ENCODE assay signal across 14 cellular contexts in genomic region chr11:126280595-126280994, GRCh38. TPM values are rescaled to one million over a fixed set of nuclear protein-coding genes. Genes with fewer than 3 reads are reported as not detected.
DNase-seq lines count a peak whose midpoint lies in the region; ATAC-seq and TF ChIP-seq lines count a peak whose summit lies in the region.
"Had no signal": no experiment of that assay in that cellular context is flagged by ENCODE, and none has a peak within 500 bp of the region (broad histone marks: within the 10 kb centered on the region; RNA-seq: fewer than 3 reads in every experiment).

No MANE protein-coding gene starts in this region.

- H3K4me3 ChIP-seq in cardiac muscle cell (no peak overlapping the region), upper lobe of left lung (no peak overlapping the region), lower leg skin (ENCODE audit: low read depth, poor library complexity, severe bottlenecking) (no peak overlapping the region)
- H3K4me3 ChIP-seq: adrenal gland had no signal

- TF ChIP-seq EP300 in upper lobe of left lung (IDR thresholded peaks at IDR 0.05), result no peak

- H3K36me3 ChIP-seq in cardiac muscle cell (peaks cover 5% of the 10 kb centered on the region), upper lobe of left lung (peaks cover 0 to 20% (median 13%) of the 10 kb centered on the region in 4 donors)

- H3K36me3 Mint-ChIP-seq in dendritic cell treated with granulocyte-macrophage colony-stimulating factor and Interleukin-4, amounts not matched to agents 40 ng/mL and 50 ng/mL, for 4 days (ENCODE audit: low read depth), result peaks cover 34% of the 10 kb centered on the region

- no peaks in the 10 kb centered on the region for H3K27me3 ChIP-seq in cardiac muscle cell
- no peaks in the 10 kb centered on the region for H3K27me3 ChIP-seq in upper lobe of left lung
- H3K27me3 ChIP-seq: adrenal gland, BE2C had no signal

- intact Hi-C loops in left ventricle myocardium superior (cut with micrococcal nuclease) (no loop called here), lower leg skin (cut with DNase I; ENCODE audit: low total_unique reads) (no loop called here)
- intact Hi-C loops in dendritic cell treated with granulocyte-macrophage colony-stimulating factor and Interleukin-4, amounts not matched to agents 40 ng/mL and 50 ng/mL, for 4 days (cut with micrococcal nuclease), result loop anchor here (5.0 kb wide), 1 partner anchor 68 kb away; the partner anchor contains the start of genes FAM118B and RPUSD4

- H3K27me3 Mint-ChIP-seq in dendritic cell treated with granulocyte-macrophage colony-stimulating factor and Interleukin-4, amounts not matched to agents 40 ng/mL and 50 ng/mL, for 4 days, result no peaks in the 10 kb centered on the region

- ATAC-seq in left ventricle myocardium superior (no peak), upper lobe of left lung (ENCODE audit: low FRiP score in 2 of 2) (no peak)

- TF ChIP-seq CTCF in cardiac muscle cell (IDR thresholded peaks at IDR 0.05; ENCODE audit: low read depth, low read length), result no peak
- no peak for TF ChIP-seq CTCF in upper lobe of left lung (IDR thresholded peaks at IDR 0.05)
- TF ChIP-seq CTCF in lower leg skin (IDR thresholded peaks at IDR 0.05), result no peak

- H3K27ac ChIP-seq in cardiac muscle cell (peak overlapping the region; percentile 68), upper lobe of left lung (peak overlapping the region; percentile 13 to 98 (median 42))

- no peak for DNase-seq in cardiac muscle cell (ENCODE audit: low read depth in 1 of 2, low spot score in 1 of 2)
- DNase-seq in left ventricle myocardium superior, result no peak
- DNase-seq in NOMO-1 treated with dmso at 0.1 percent for 144 hours (lab: John Stamatoyannopoulos, UW; ENCODE audit: unreplicated experiment), result peak; percentile 40
- peak in 1 of 2 donors; percentile 67 for DNase-seq in upper lobe of left lung
- no peak for DNase-seq in lower leg skin (ENCODE audit: low spot score in 2 of 2)
- no peak for DNase-seq in 8988T
- DNase-seq in midbrain (lab: John Stamatoyannopoulos, UW), result no peak
- DNase-seq: BE2C; cortex of kidney; NCI-H1417 treated with DMSO at 0.1 percent for 48 hours; SHP77; stimulated activated CD4-positive, alpha-beta T cell treated with anti-CD3 and anti-CD28 coated beads, Interleukin-2, amount 100 ng/mL, for 24 hours had no signal

- peak overlapping the region; percentile 93 for H3K27ac Mint-ChIP-seq in dendritic cell treated with granulocyte-macrophage colony-stimulating factor and Interleukin-4, amounts not matched to agents 40 ng/mL and 50 ng/mL, for 4 days

- H3K4me3 Mint-ChIP-seq in dendritic cell treated with granulocyte-macrophage colony-stimulating factor and Interleukin-4, amounts not matched to agents 40 ng/mL and 50 ng/mL, for 4 days, result no peak overlapping the region

- H3K9me3 ChIP-seq in cardiac muscle cell (ENCODE audit: low read depth) (no peaks in the 10 kb centered on the region), upper lobe of left lung (no peaks in the 10 kb centered on the region)
- H3K9me3 ChIP-seq: adrenal gland, BE2C had no signal

- TF ChIP-seq POLR2A in upper lobe of left lung (IDR thresholded peaks at IDR 0.05) (no peak), lower leg skin (IDR thresholded peaks at IDR 0.05) (no peak)

- peaks cover 19% of the 10 kb centered on the region for H3K4me1 ChIP-seq in cardiac muscle cell (ENCODE audit: low read depth)
- peaks cover 26 to 48% (median 37%) of the 10 kb centered on the region in 4 donors for H3K4me1 ChIP-seq in upper lobe of left lung

- WGBS in upper lobe of left lung, 2 donors, result 30 to 33% methylated on average over 5 of the region's 5 CpGs
- 60 to 82% methylated on average over 5 of the region's 5 CpGs for WGBS in lower leg skin, 2 donors

- H3K4me1 Mint-ChIP-seq in dendritic cell treated with granulocyte-macrophage colony-stimulating factor and Interleukin-4, amounts not matched to agents 40 ng/mL and 50 ng/mL, for 4 days (ENCODE audit: low read depth), result peaks cover 58% of the 10 kb centered on the region

- H3K9me3 Mint-ChIP-seq in dendritic cell treated with granulocyte-macrophage colony-stimulating factor and Interleukin-4, amounts not matched to agents 40 ng/mL and 50 ng/mL, for 4 days, result no peaks in the 10 kb centered on the region

RNA-seq across cellular contexts. Expression of gene TIRAP, which starts 2.3 kb away (rescaled TPM):
- total RNA-seq in cardiac muscle cell (4.2 and 6.7 TPM in 2 replicates), left ventricle myocardium superior (7.8 TPM), upper lobe of left lung (10 to 100 TPM in 4 of 6 donors, 1 to 10 TPM in 2; 9.3 to 14.8 (median 11.6) TPM), lower leg skin (10 to 100 TPM; 13.2 to 16.8 (median 15.3) TPM)
- polyA plus RNA-seq in cardiac muscle cell, result 2.4 and 4.9 TPM in 2 replicates

RNA-seq across cellular contexts. Expression of gene FOXRED1, which starts 11.6 kb away (rescaled TPM):
- total RNA-seq in cardiac muscle cell (38.5 and 38.7 TPM in 2 replicates), left ventricle myocardium superior (29.1 TPM), upper lobe of left lung (10 to 100 TPM; 10.9 to 20.7 (median 17.8) TPM), lower leg skin (10 to 100 TPM in 3 of 4 donors, 1 to 10 TPM in 1; 7.0 to 17.5 (median 14.0) TPM)
- 59.3 and 68.5 TPM in 2 replicates for polyA plus RNA-seq in cardiac muscle cell

RNA-seq across cellular contexts. Expression of gene SRPRA, which starts 11.9 kb away (rescaled TPM):
- 42.9 and 60.2 TPM in 2 replicates for total RNA-seq in cardiac muscle cell
- 62.1 and 76.6 TPM in 2 replicates for polyA plus RNA-seq in cardiac muscle cell
- total RNA-seq in left ventricle myocardium superior, result 68.6 TPM
- 100 to 1,000 TPM in 5 of 6 donors, 10 to 100 TPM in 1; 76.0 to 131 (median 113) TPM for total RNA-seq in upper lobe of left lung
- 10 to 100 TPM; 56.8 to 84.7 (median 72.3) TPM for total RNA-seq in lower leg skin

RNA-seq across cellular contexts. Expression of gene DCPS, which starts 23.3 kb away (rescaled TPM):
- total RNA-seq in cardiac muscle cell (13.1 and 16.5 TPM in 2 replicates), left ventricle myocardium superior (11.1 TPM), upper lobe of left lung (10 to 100 TPM in 5 of 6 donors, 1 to 10 TPM in 1; 6.3 to 21.4 (median 14.1) TPM), lower leg skin (10 to 100 TPM; 15.1 to 23.4 (median 16.7) TPM)
- 27.0 and 27.4 TPM in 2 replicates for polyA plus RNA-seq in cardiac muscle cell
